Comparison of ENCODE assay signal across 1 cellular context in the genomic region with DNA sequence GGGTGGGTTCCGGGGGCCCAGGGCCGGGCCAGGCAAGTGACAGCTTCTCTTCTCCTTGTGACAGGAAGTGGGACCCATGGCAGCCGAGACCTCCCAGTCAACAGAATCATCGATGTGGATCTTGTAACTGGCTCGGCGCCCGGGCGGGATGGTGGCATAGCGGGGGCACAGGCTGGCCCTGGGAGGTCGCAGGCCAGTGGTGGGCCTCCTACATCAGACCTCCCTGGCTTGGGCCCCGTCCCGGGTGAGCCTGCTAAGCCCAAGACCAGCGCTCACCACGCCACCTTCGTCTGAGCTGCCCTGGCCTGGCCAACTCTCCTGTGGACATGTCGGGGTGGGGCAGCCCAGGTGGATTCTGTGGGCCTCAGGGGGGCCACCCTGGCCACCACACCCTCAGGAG.
A peak's percentile ranks its signal among the peaks of the same experiment; 100 is the strongest.
TF ChIP-seq lines count a peak whose summit lies in the region.

No MANE protein-coding gene starts in this region.

TF ChIP-seq in HepG2, 621 proteins besides CTCF, POLR2A, EP300 and RAD21:
- TF ChIP-seq AGO2 (optimal IDR thresholded peaks at IDR 0.05; ENCODE audit: low read depth, low read length) (peak; percentile 46), RBFOX2 (IDR thresholded peaks at IDR 0.05; ENCODE audit: low read depth, low read length) (0 out of 2 replicates have a peak, but pooled peaks have one; percentile 17), ZNF737 (CRISPR knock-in tag; IDR thresholded peaks at IDR 0.05; ENCODE audit: borderline replicate concordance) (no peak)
TF ChIP-seq in HepG2: peak in this region for 2.
